ENCODE assay signal across 8 cellular contexts in genomic region chr10:75099952-75100763, GRCh38. TPM values are rescaled to one million over a fixed set of nuclear protein-coding genes. Genes with fewer than 3 reads are reported as not detected.
DNase-seq lines count a peak whose midpoint lies in the region; ATAC-seq and TF ChIP-seq lines count a peak whose summit lies in the region.

No MANE protein-coding gene starts in this region.

- H3K27ac Mint-ChIP-seq in HFFc6: no peak overlapping the region
- no peak overlapping the region for H3K27ac Mint-ChIP-seq in activated CD8-positive, alpha-beta T cell treated with anti-CD3 and anti-CD28 coated beads, Interleukin-2, amount 10 ng/mL, durations not matched to agents 7 days and 5 days

- H3K27me3 ChIP-seq in effector memory CD4-positive, alpha-beta T cell (replicated peaks; ENCODE audit: control insufficient read depth, insufficient read depth, low read length, poor library complexity, severe bottlenecking): no peaks in the 10 kb centered on the region

- H3K27me3 Mint-ChIP-seq in HFFc6 (ENCODE audit: insufficient read depth): no peaks in the 10 kb centered on the region
- H3K27me3 Mint-ChIP-seq in activated CD8-positive, alpha-beta T cell treated with anti-CD3 and anti-CD28 coated beads, Interleukin-2, amount 10 ng/mL, durations not matched to agents 7 days and 5 days (ENCODE audit: low read depth): no peaks in the 10 kb centered on the region

- peaks cover 6% of the 10 kb centered on the region for H3K4me1 Mint-ChIP-seq in HFFc6 (ENCODE audit: low read depth)
- peaks cover 7% of the 10 kb centered on the region for H3K4me1 Mint-ChIP-seq in activated CD8-positive, alpha-beta T cell treated with anti-CD3 and anti-CD28 coated beads, Interleukin-2, amount 10 ng/mL, durations not matched to agents 7 days and 5 days (ENCODE audit: low read depth)

- no peak overlapping the region for H3K4me3 ChIP-seq in effector memory CD4-positive, alpha-beta T cell (ENCODE audit: insufficient read depth, low read depth, low read length, poor library complexity, severe bottlenecking)

- H3K4me1 ChIP-seq in effector memory CD4-positive, alpha-beta T cell (ENCODE audit: control insufficient read depth, insufficient read depth, low read length, poor library complexity, severe bottlenecking): peaks cover 5% of the 10 kb centered on the region

- POLR2A ChIA-PET in activated CD8-positive, alpha-beta T cell treated with anti-CD3 and anti-CD28 coated beads, Interleukin-2, amount 10 ng/mL, durations not matched to agents 7 days and 5 days (lab: Charles Lee): no interaction called here

- no peaks in the 10 kb centered on the region for H3K36me3 Mint-ChIP-seq in HFFc6 (ENCODE audit: low read depth)
- H3K36me3 Mint-ChIP-seq in activated CD8-positive, alpha-beta T cell treated with anti-CD3 and anti-CD28 coated beads, Interleukin-2, amount 10 ng/mL, durations not matched to agents 7 days and 5 days (ENCODE audit: low read depth): no peaks in the 10 kb centered on the region

- H3K27ac ChIP-seq in effector memory CD4-positive, alpha-beta T cell (ENCODE audit: insufficient read depth, low read length, poor library complexity, severe bottlenecking): no peak overlapping the region

- CTCF ChIA-PET in activated CD8-positive, alpha-beta T cell treated with anti-CD3 and anti-CD28 coated beads, Interleukin-2, amount 10 ng/mL, durations not matched to agents 7 days and 5 days (lab: Charles Lee): interaction anchor here (0.7 to 2.8 kb wide), 19 partner anchors 9 to 858 kb away, joined by 3 to 13 read pairs (median 3); partner anchors contain the start of gene COMTD1

- TF ChIP-seq CTCF in HFFc6 (IDR thresholded peaks at IDR 0.05): peak; percentile 99

- H3K36me3 ChIP-seq in effector memory CD4-positive, alpha-beta T cell (ENCODE audit: control insufficient read depth, insufficient read depth, low read length): no peaks in the 10 kb centered on the region

- no peaks in the 10 kb centered on the region for H3K9me3 ChIP-seq in effector memory CD4-positive, alpha-beta T cell (ENCODE audit: control insufficient read depth, low read length)

- peak; percentile 89 for ATAC-seq in activated CD8-positive, alpha-beta T cell treated with anti-CD3 and anti-CD28 coated beads, Interleukin-2, amount 10 ng/mL, durations not matched to agents 7 days and 5 days

- no peaks in the 10 kb centered on the region for H3K9me3 Mint-ChIP-seq in HFFc6
- no peaks in the 10 kb centered on the region for H3K9me3 Mint-ChIP-seq in activated CD8-positive, alpha-beta T cell treated with anti-CD3 and anti-CD28 coated beads, Interleukin-2, amount 10 ng/mL, durations not matched to agents 7 days and 5 days (ENCODE audit: insufficient read depth)

- peak; percentile 69 for DNase-seq in NCI-H1436 (lab: John Stamatoyannopoulos, UW)
- DNase-seq in NCI-H1436 treated with DMSO at 0.1 percent for 48 hours (lab: John Stamatoyannopoulos, UW): no peak
- peak; percentile 46 for DNase-seq in HFFc6
- peak; percentile 38 for DNase-seq in NCI-H2227 treated with DMSO at 0.1 percent for 48 hours (lab: John Stamatoyannopoulos, UW)
- DNase-seq in activated CD8-positive, alpha-beta T cell treated with anti-CD3 and anti-CD28 coated beads, Interleukin-2, amount 10 ng/mL, durations not matched to agents 7 days and 5 days: peak; percentile 85
- DNase-seq in effector memory CD4-positive, alpha-beta T cell: peak; percentile 54 to 74 (median 71)
- DNase-seq in mesenteric fat pad (ENCODE audit: low spot score): peak; percentile 93
- peak; percentile 41 to 53 for DNase-seq in stimulated activated CD8-positive, alpha-beta memory T cell treated with anti-CD3 and anti-CD28 coated beads, Interleukin-15, amount 100 ng/mL, for 4 hours (ENCODE audit: low read depth in 2 of 2)

- H3K4me3 Mint-ChIP-seq in HFFc6: no peak overlapping the region
- no peak overlapping the region for H3K4me3 Mint-ChIP-seq in activated CD8-positive, alpha-beta T cell treated with anti-CD3 and anti-CD28 coated beads, Interleukin-2, amount 10 ng/mL, durations not matched to agents 7 days and 5 days

RNA-seq across cellular contexts. Expression of gene SAMD8, which starts 11.3 kb away (rescaled TPM):
- total RNA-seq in HFFc6 (2021; fragmentation: NEBNext Ultra II Directional; extraction: Animal tissue kit (Norgen Biotek cat#: 25700)): 10 to 100 TPM; 26.5 to 31.5 (median 29.9) TPM
- total RNA-seq in activated CD8-positive, alpha-beta T cell treated with anti-CD3 and anti-CD28 coated beads, Interleukin-2, amount 10 ng/mL, durations not matched to agents 7 days and 5 days: 10 to 100 TPM; 17.4 to 18.2 TPM
- 55.2 TPM for total RNA-seq in mesenteric fat pad
